ENCODE assay signal across 9 cellular contexts in genomic region chr1:155079487-155080249, GRCh38. TPM values are rescaled to one million over a fixed set of nuclear protein-coding genes. Genes with fewer than 3 reads are reported as not detected.
DNase-seq lines count a peak whose midpoint lies in the region; ATAC-seq, FAIRE-seq and TF ChIP-seq lines count a peak whose summit lies in the region.
"Had no signal": no experiment of that assay in that cellular context is flagged by ENCODE, and none has a peak within 500 bp of the region (broad histone marks: within the 10 kb centered on the region; RNA-seq: fewer than 3 reads in every experiment).

No MANE protein-coding gene starts in this region.

- H3K9ac ChIP-seq in IMR-90 (ENCODE audit: low read depth, low read length) (no peak overlapping the region), astrocyte (ENCODE audit: low read length) (no peak overlapping the region)

- no peak overlapping the region for H2BK5ac ChIP-seq in IMR-90 (ENCODE audit: low read depth, low read length, poor library complexity, severe bottlenecking)

- peaks cover 0 to 2% (median 0%) of the 10 kb centered on the region in 5 donors for H3K9me3 Mint-ChIP-seq in CD8-positive, alpha-beta memory T cell
- H3K9me3 Mint-ChIP-seq in astrocyte (ENCODE audit: unreplicated experiment) (no peaks in the 10 kb centered on the region), naive B cell (peaks cover 0 to 3% (median 0%) of the 10 kb centered on the region in 7 donors)

- peak overlapping the region; percentile 75 to 85 (median 82) for H3K4me3 Mint-ChIP-seq in CD8-positive, alpha-beta memory T cell
- H3K4me3 Mint-ChIP-seq in astrocyte (ENCODE audit: unreplicated experiment) (peak overlapping the region; percentile 88), naive B cell (peak overlapping the region; percentile 66 to 96 (median 84))

- peaks cover 43% of the 10 kb centered on the region for H3K27me3 ChIP-seq in CD8-positive, alpha-beta memory T cell (ENCODE audit: insufficient read depth, low read length, poor library complexity, severe bottlenecking)
- H3K27me3 ChIP-seq in IMR-90 (ENCODE audit: control insufficient read depth, insufficient read depth, low read length) (peaks cover 74% of the 10 kb centered on the region), astrocyte (ENCODE audit: insufficient read depth, low read length) (peaks cover 49% of the 10 kb centered on the region), MG63 (peaks cover 43% of the 10 kb centered on the region)

- H2AK9ac ChIP-seq in IMR-90 (replicated peaks; ENCODE audit: low read depth, low read length, poor library complexity), result peak overlapping the region; percentile 56

- H4K91ac ChIP-seq in IMR-90 (ENCODE audit: insufficient read depth, low read depth, low read length), result no peak overlapping the region

- H3K4me1 Mint-ChIP-seq in CD8-positive, alpha-beta memory T cell, result peaks cover 33 to 58% (median 36%) of the 10 kb centered on the region in 3 donors
- H3K4me1 Mint-ChIP-seq in astrocyte (ENCODE audit: low read depth, unreplicated experiment) (peaks cover 12% of the 10 kb centered on the region), naive B cell (peaks cover 43 to 55% (median 51%) of the 10 kb centered on the region in 3 donors)

- intact Hi-C loops in IMR-90 (cut with micrococcal nuclease), result loop anchor here (10.0 kb wide), 1 partner anchor 605 kb away; no protein-coding TSS in a partner anchor

- in situ Hi-C loops in IMR-90 (cut with MboI; ENCODE audit: low sequenced_read_pairs), result no loop called here
- in situ Hi-C loops in GM13976 (cut with MboI; ENCODE audit: low sequenced_read_pairs, unreplicated experiment), result no loop called here

- CTCF ChIA-PET in CD8-positive, alpha-beta memory T cell (lab: Charles Lee), result interaction anchor here (0.9 to 3.0 kb wide), 6 partner anchors 16 to 93 kb away, joined by 3 to 11 read pairs (median 4); partner anchors contain the start of genes EFNA4 and KRTCAP2
- CTCF ChIA-PET in IMR-90 (lab: Yijun Ruan, JAX), result no interaction called here

- H3K79me2 ChIP-seq in astrocyte (ENCODE audit: insufficient read depth, low read length), result no peaks in the 10 kb centered on the region

- POLR2A ChIA-PET in CD8-positive, alpha-beta memory T cell (lab: Charles Lee), result interaction anchor here (1.0 kb wide), 1 partner anchor 80 kb away, joined by 3 read pairs; no protein-coding TSS in a partner anchor
- POLR2A ChIA-PET in IMR-90 (lab: Charles Lee; ENCODE audit: unreplicated experiment), result no interaction called here

- TF ChIP-seq CTCF in IMR-90 (conservative IDR thresholded peaks at IDR 0.05; ENCODE audit: low read depth, low read length), result no peak
- TF ChIP-seq CTCF in astrocyte (IDR thresholded peaks at IDR 0.05; ENCODE audit: insufficient read depth, low read depth, low read length), result no peak
- no peak for TF ChIP-seq CTCF in GM13976 (IDR thresholded peaks at IDR 0.05; ENCODE audit: borderline replicate concordance, control extremely low read depth, extremely low read depth, insufficient read depth, missing control alignments)

- no peak overlapping the region for H3K56ac ChIP-seq in IMR-90 (ENCODE audit: extremely low read depth, insufficient read depth, low read length)

- no peak for TF ChIP-seq POLR2A in IMR-90 (IDR thresholded peaks at IDR 0.05; ENCODE audit: low read depth, low read length)

- no peak overlapping the region for H4K5ac ChIP-seq in IMR-90 (ENCODE audit: low read depth, low read length)

- peak overlapping the region; percentile 60 for H3K4me3 ChIP-seq in CD8-positive, alpha-beta memory T cell (ENCODE audit: low read length)
- H3K4me3 ChIP-seq in IMR-90 (ENCODE audit: insufficient read depth, low read depth, low read length) (no peak overlapping the region), astrocyte (ENCODE audit: insufficient read depth, low read depth, low read length) (no peak overlapping the region), MG63 (no peak overlapping the region)

- no peak overlapping the region for H3K23ac ChIP-seq in IMR-90 (ENCODE audit: low read depth, low read length)

- no peak overlapping the region for H3K14ac ChIP-seq in IMR-90 (replicated peaks; ENCODE audit: low read depth, low read length)

- no peak overlapping the region for H2BK120ac ChIP-seq in IMR-90 (ENCODE audit: low read depth, low read length)

- DNase-seq in CD8-positive, alpha-beta memory T cell, result no peak
- DNase-seq in IMR-90 (no peak), astrocyte (ENCODE audit: low read depth) (no peak), naive B cell (peak; percentile 24), GM13976 (ENCODE audit: low spot score) (no peak), MG63 (no peak)

- H4K20me1 ChIP-seq in IMR-90 (ENCODE audit: insufficient read depth, low read length) (peaks cover 11% of the 10 kb centered on the region), astrocyte (ENCODE audit: insufficient read depth, low read length) (peaks cover 13% of the 10 kb centered on the region)

- H3K27ac ChIP-seq in CD8-positive, alpha-beta memory T cell (ENCODE audit: low read depth, low read length), result peak overlapping the region; percentile 16
- H3K27ac ChIP-seq in IMR-90 (ENCODE audit: insufficient read depth, low read length) (no peak overlapping the region), astrocyte (ENCODE audit: low read depth, low read length) (no peak overlapping the region)
- H3K27ac ChIP-seq: body of pancreas had no signal

- ATAC-seq in IMR-90 (ENCODE audit: low read depth) (no peak), naive B cell (ENCODE audit: low read depth in 2 of 2) (peak; percentile 14 to 18), GM21360 (IDR thresholded peaks at IDR 0.05; ENCODE audit: unreplicated experiment) (no peak), GM21381 (IDR thresholded peaks at IDR 0.05; ENCODE audit: unreplicated experiment) (no peak)

- no peaks in the 10 kb centered on the region for H3K79me1 ChIP-seq in IMR-90 (ENCODE audit: low read depth in 1 of 2, low read length in 2 of 2)

- H3K9me3 ChIP-seq in CD8-positive, alpha-beta memory T cell (ENCODE audit: low read length), result no peaks in the 10 kb centered on the region
- H3K9me3 ChIP-seq in IMR-90 (ENCODE audit: control insufficient read depth, insufficient read depth, low read length) (no peaks in the 10 kb centered on the region), astrocyte (ENCODE audit: insufficient read depth, low read depth, low read length) (no peaks in the 10 kb centered on the region), MG63 (no peaks in the 10 kb centered on the region)
- H3K9me3 ChIP-seq: body of pancreas had no signal

- 3% methylated on average over 24 of the region's 58 CpGs; no CpG with 5 or more reads in 1 of the 2 experiments for WGBS in IMR-90 (ENCODE audit: extremely low coverage in 2 of 2, insufficient read length in 1 of 2), 2 experiments

- no peak overlapping the region for H3K4ac ChIP-seq in IMR-90 (ENCODE audit: low read depth, low read length)

- H2AFZ ChIP-seq in IMR-90 (replicated peaks; ENCODE audit: low read length, poor library complexity), result peak overlapping the region; percentile 36
- no peak overlapping the region for H2AFZ ChIP-seq in astrocyte (ENCODE audit: low read depth, low read length)

- peak overlapping the region; percentile 33; the same call in 1 of the 2 replicates for H2AK5ac ChIP-seq in IMR-90 (ENCODE audit: low read depth, low read length)

- no peak overlapping the region for H2BK15ac ChIP-seq in IMR-90 (ENCODE audit: low read depth, low read length)

- H3K27ac Mint-ChIP-seq in CD8-positive, alpha-beta memory T cell, result peak overlapping the region in 6 of 8 donors; percentile 4 to 77 (median 33)
- H3K27ac Mint-ChIP-seq in astrocyte (ENCODE audit: unreplicated experiment) (peak overlapping the region; percentile 55), naive B cell (peak overlapping the region in 4 of 6 donors; percentile 53 to 83 (median 58))

- H2BK20ac ChIP-seq in IMR-90 (ENCODE audit: low read depth, low read length), result no peak overlapping the region

- no peak for TF ChIP-seq RAD21 in IMR-90 (IDR thresholded peaks at IDR 0.05; ENCODE audit: low read length)

- no peak for FAIRE-seq in astrocyte (lab: Jason Lieb, UNC)

- H3K9me1 ChIP-seq in IMR-90 (ENCODE audit: insufficient read depth, low read length), result 0 out of 2 replicates have a peak, but pooled peaks cover 3% of the 10 kb centered on the region

- H3K36me3 Mint-ChIP-seq in CD8-positive, alpha-beta memory T cell, result peaks cover 0 to 2% (median 0%) of the 10 kb centered on the region in 3 donors
- peaks cover 4% of the 10 kb centered on the region for H3K36me3 Mint-ChIP-seq in astrocyte (ENCODE audit: low read depth, unreplicated experiment)
- H3K36me3 Mint-ChIP-seq in naive B cell, result peaks cover 0 to 8% of the 10 kb centered on the region in 2 donors

- no peak overlapping the region for H3K18ac ChIP-seq in IMR-90 (ENCODE audit: low read depth, low read length)

- no peak overlapping the region for H4K8ac ChIP-seq in IMR-90 (ENCODE audit: low read depth in 2 of 2, low read length in 2 of 2)

- BruUV-seq in IMR-90 (replicated peaks; lab: Mats Ljungman, UMichigan), result no TSS peak

- peaks cover 37 to 43% of the 10 kb centered on the region in 2 donors for H3K27me3 Mint-ChIP-seq in CD8-positive, alpha-beta memory T cell
- H3K27me3 Mint-ChIP-seq in astrocyte (ENCODE audit: low read depth, unreplicated experiment) (peaks cover 47% of the 10 kb centered on the region), naive B cell (peaks cover 40 to 47% (median 47%) of the 10 kb centered on the region in 3 donors)

- no peak overlapping the region; the same call in 1 of the 2 replicates for H3K4me2 ChIP-seq in IMR-90 (ENCODE audit: low read depth, low read length)
- peak overlapping the region; percentile 77 for H3K4me2 ChIP-seq in astrocyte (ENCODE audit: low read length)

- dilution Hi-C loops in IMR-90 (cut with HindIII; ENCODE audit: low sequenced_read_pairs, unreplicated experiment), result no loop called here

- H3K36me3 ChIP-seq in CD8-positive, alpha-beta memory T cell (ENCODE audit: insufficient read depth, low read length), result no peaks in the 10 kb centered on the region
- no peaks in the 10 kb centered on the region for H3K36me3 ChIP-seq in IMR-90 (ENCODE audit: control insufficient read depth, insufficient read depth, low read length)
- H3K36me3 ChIP-seq in astrocyte (ENCODE audit: insufficient read depth, low read length), result no peaks in the 10 kb centered on the region
- no peaks in the 10 kb centered on the region for H3K36me3 ChIP-seq in MG63

- peaks cover 64% of the 10 kb centered on the region for H3K4me1 ChIP-seq in CD8-positive, alpha-beta memory T cell (ENCODE audit: insufficient read depth, low read length)
- H3K4me1 ChIP-seq in IMR-90 (ENCODE audit: control insufficient read depth, insufficient read depth, low read length), result peaks cover 6% of the 10 kb centered on the region; the same call in 1 of the 2 replicates
- peaks cover 21% of the 10 kb centered on the region for H3K4me1 ChIP-seq in astrocyte (ENCODE audit: insufficient read depth, low read length)

RNA-seq across cellular contexts. Expression of gene EFNA3, which starts 1.0 kb away (rescaled TPM):
- 1 to 10 TPM in 1 of 2 experiments, under 1 TPM in 1; 0.94 to 1.4 TPM for total RNA-seq in CD8-positive, alpha-beta memory T cell
- polyA plus RNA-seq in CD8-positive, alpha-beta memory T cell, result 1.0 TPM
- total RNA-seq in IMR-90 (2012; rRNA removed), result 0.56 and 0.72 TPM in 2 replicates
- polyA plus RNA-seq in IMR-90 (2012; rRNA removed), result 1.6 TPM in 2 replicates
- polyA plus RNA-seq in IMR-90 (2012; cell fraction: cytosol; rRNA removed), result 0.75 and 1.8 TPM in 2 replicates
- 1.4 and 1.5 TPM in 2 replicates for polyA plus RNA-seq in IMR-90 (2012; cell fraction: nucleus; rRNA removed; ENCODE audit: low replicate concordance)
- total RNA-seq in astrocyte, result 2.9 and 3.4 TPM in 2 replicates
- 1 to 10 TPM in 3 of 6 donors, under 1 TPM in 2, not detected in 1; 0.54 to 2.9 (median 2.1) TPM for polyA plus RNA-seq in naive B cell (ENCODE audit: low read depth in 6 of 6)
- 0.64 and 3.0 TPM in 2 replicates for total RNA-seq in MG63 (2014; rRNA removed; shearing (Covaris generic); ENCODE audit: low replicate concordance)

RNA-seq across cellular contexts. Expression of gene EFNA4, which starts 16.1 kb away (rescaled TPM):
- total RNA-seq in CD8-positive, alpha-beta memory T cell, result 1 to 10 TPM; 3.4 to 3.7 TPM
- 3.0 TPM for polyA plus RNA-seq in CD8-positive, alpha-beta memory T cell
- total RNA-seq in IMR-90 (2012; rRNA removed) (3.3 and 3.8 TPM in 2 replicates), astrocyte (11.8 TPM in 2 replicates)
- polyA plus RNA-seq in IMR-90 (2012; rRNA removed) (11.8 and 16.3 TPM in 2 replicates), naive B cell (ENCODE audit: low read depth in 6 of 6) (1 to 10 TPM in 5 of 6 donors, not detected in 1; 2.6 to 6.0 (median 3.3) TPM)
- polyA plus RNA-seq in IMR-90 (2012; cell fraction: cytosol; rRNA removed), result 11.9 and 15.9 TPM in 2 replicates
- 7.3 and 9.8 TPM in 2 replicates for polyA plus RNA-seq in IMR-90 (2012; cell fraction: nucleus; rRNA removed; ENCODE audit: low replicate concordance)
- 12.0 and 13.0 TPM in 2 replicates for total RNA-seq in MG63 (2014; rRNA removed; shearing (Covaris generic); ENCODE audit: low replicate concordance)

RNA-seq across cellular contexts. Expression of gene ADAM15, which starts 28.6 kb away (rescaled TPM):
- 10 to 100 TPM; 34.5 to 36.9 TPM for total RNA-seq in CD8-positive, alpha-beta memory T cell
- polyA plus RNA-seq in CD8-positive, alpha-beta memory T cell, result 15.3 TPM
- total RNA-seq in IMR-90 (2012; rRNA removed) (25.6 and 29.7 TPM in 2 replicates), astrocyte (66.8 and 68.3 TPM in 2 replicates)
- polyA plus RNA-seq in IMR-90 (2012; rRNA removed) (52.4 and 65.6 TPM in 2 replicates), naive B cell (ENCODE audit: low read depth in 6 of 6) (1 to 10 TPM; 2.8 to 8.8 (median 7.0) TPM)
- 37.6 and 68.1 TPM in 2 replicates for polyA plus RNA-seq in IMR-90 (2012; cell fraction: cytosol; rRNA removed)
- polyA plus RNA-seq in IMR-90 (2012; cell fraction: nucleus; rRNA removed; ENCODE audit: low replicate concordance), result 71.0 and 198 TPM in 2 replicates
- total RNA-seq in MG63 (2014; rRNA removed; shearing (Covaris generic); ENCODE audit: low replicate concordance), result 189 and 285 TPM in 2 replicates

RNA-seq across cellular contexts. Expression of gene DCST1, which starts 46.0 kb away (rescaled TPM):
- total RNA-seq in CD8-positive, alpha-beta memory T cell, result not detected
- polyA plus RNA-seq in CD8-positive, alpha-beta memory T cell, result not detected
- total RNA-seq in IMR-90 (2012; rRNA removed) (not detected in 2 replicates), astrocyte (not detected in 2 replicates)
- polyA plus RNA-seq in IMR-90 (2012; rRNA removed) (not detected in 2 replicates), naive B cell (ENCODE audit: low read depth in 6 of 6) (not detected)
- not detected in 2 replicates for polyA plus RNA-seq in IMR-90 (2012; cell fraction: cytosol; rRNA removed)
- polyA plus RNA-seq in IMR-90 (2012; cell fraction: nucleus; rRNA removed; ENCODE audit: low replicate concordance), result 0.03 TPM in 1 of 2 replicates, not detected in the other
- not detected in 2 replicates for total RNA-seq in MG63 (2014; rRNA removed; shearing (Covaris generic); ENCODE audit: low replicate concordance)
- total RNA-seq: body of pancreas had no signal

RNA-seq across cellular contexts. Expression of gene DCST2, which starts 46.1 kb away (rescaled TPM):
- under 1 TPM; 0.09 to 0.16 TPM for total RNA-seq in CD8-positive, alpha-beta memory T cell
- not detected for polyA plus RNA-seq in CD8-positive, alpha-beta memory T cell
- total RNA-seq in IMR-90 (2012; rRNA removed) (not detected in 2 replicates), astrocyte (0.34 and 0.36 TPM in 2 replicates)
- polyA plus RNA-seq in IMR-90 (2012; rRNA removed) (0.14 and 0.30 TPM in 2 replicates), naive B cell (ENCODE audit: low read depth in 6 of 6) (not detected)
- 0.04 and 0.19 TPM in 2 replicates for polyA plus RNA-seq in IMR-90 (2012; cell fraction: cytosol; rRNA removed)
- polyA plus RNA-seq in IMR-90 (2012; cell fraction: nucleus; rRNA removed; ENCODE audit: low replicate concordance), result 2.9 TPM in 2 replicates
- not detected in 2 replicates for total RNA-seq in MG63 (2014; rRNA removed; shearing (Covaris generic); ENCODE audit: low replicate concordance)

Comparison
In these comparisons a context has a peak if more than half of its experiments do, and no peak if none do; other contexts are left out.
1. ATAC-seq: peak in naive B cell (2 of 2); none in IMR-90 (single experiment), GM21360 (single experiment) and GM21381 (single experiment).
2. Peak in every context shown above with its lines, with median percentiles within 50 percentile points of each other: H3K27ac Mint-ChIP-seq and H3K4me3 Mint-ChIP-seq.